Comparison of ENCODE assay signal across 8 cellular contexts in genomic region chr12:25958254-25959068, GRCh38. TPM values are rescaled to one million over a fixed set of nuclear protein-coding genes. Genes with fewer than 3 reads are reported as not detected.
DNase-seq lines count a peak whose midpoint lies in the region; ATAC-seq and TF ChIP-seq lines count a peak whose summit lies in the region.

A gene with protein sequence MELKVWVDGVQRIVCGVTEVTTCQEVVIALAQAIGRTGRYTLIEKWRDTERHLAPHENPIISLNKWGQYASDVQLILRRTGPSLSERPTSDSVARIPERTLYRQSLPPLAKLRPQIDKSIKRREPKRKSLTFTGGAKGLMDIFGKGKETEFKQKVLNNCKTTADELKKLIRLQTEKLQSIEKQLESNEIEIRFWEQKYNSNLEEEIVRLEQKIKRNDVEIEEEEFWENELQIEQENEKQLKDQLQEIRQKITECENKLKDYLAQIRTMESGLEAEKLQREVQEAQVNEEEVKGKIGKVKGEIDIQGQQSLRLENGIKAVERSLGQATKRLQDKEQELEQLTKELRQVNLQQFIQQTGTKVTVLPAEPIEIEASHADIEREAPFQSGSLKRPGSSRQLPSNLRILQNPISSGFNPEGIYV (plus strand): TSS chr12:25958682. CDS start chr12:26055344, 96,662 bp downstream.

- peaks cover 4 to 5% of the 10 kb centered on the region in 2 donors for H3K4me1 ChIP-seq in naive thymus-derived CD4-positive, alpha-beta T cell (ENCODE audit: control insufficient read depth in 2 of 2, insufficient read depth in 2 of 2, low read length in 2 of 2)
- H3K4me1 ChIP-seq in aorta (ENCODE audit: control insufficient read depth in 1 of 2, insufficient read depth in 2 of 2, low read length in 2 of 2), result peaks cover 0 to 7% of the 10 kb centered on the region in 2 donors

- TF ChIP-seq CTCF in AG09319 (IDR thresholded peaks at IDR 0.05; ENCODE audit: low read depth, low read length) (no peak), foreskin fibroblast (IDR thresholded peaks at IDR 0.05; ENCODE audit: low read depth, low read length) (no peak)

- intact Hi-C loops in naive thymus-derived CD4-positive, alpha-beta T cell (cut with micrococcal nuclease), result loop anchor here in 1 of 2 donors (5.0 kb wide), 1 partner anchor 164 kb away; no protein-coding TSS in a partner anchor
- intact Hi-C loops in aorta (cut with DNase I), result loop anchor here in 1 of 2 donors (5.0 to 10.0 kb wide), 4 partner anchors 34 to 124 kb away; no protein-coding TSS in a partner anchor

- H3K9me3 Mint-ChIP-seq in activated T-cell treated with anti-CD3 and anti-CD28 coated beads, Interleukin-2, amount 50 U/mL, for 72 hours, result no peaks in the 10 kb centered on the region
- peaks cover 0 to 4% (median 0%) of the 10 kb centered on the region in 11 donors for H3K9me3 Mint-ChIP-seq in naive thymus-derived CD4-positive, alpha-beta T cell

- H3K36me3 ChIP-seq in naive thymus-derived CD4-positive, alpha-beta T cell (ENCODE audit: control insufficient read depth in 2 of 3, insufficient read depth in 3 of 3, low read length in 3 of 3), result no peaks in the 10 kb centered on the region
- H3K36me3 ChIP-seq in aorta (ENCODE audit: control insufficient read depth in 1 of 2, insufficient read depth in 2 of 2, low read length in 1 of 2), result peaks cover 0 to 2% of the 10 kb centered on the region in 2 donors

- peak; percentile 58 for DNase-seq in AG09319 (ENCODE audit: extremely low read depth, low read depth)
- peak; percentile 29 for DNase-seq in NCI-H2171 treated with DMSO at 0.1 percent for 48 hours (lab: John Stamatoyannopoulos, UW)
- DNase-seq in activated T-cell treated with anti-CD3 and anti-CD28 coated beads, Interleukin-2, amount 50 U/mL, for 72 hours, result peak; percentile 27 to 55
- DNase-seq in foreskin fibroblast, result peak; percentile 78 to 94
- DNase-seq in naive thymus-derived CD4-positive, alpha-beta T cell, result peak in 4 of 9 donors; percentile 1 to 48 (median 20)
- DNase-seq in aorta, result peak; percentile 81 to 90

- no peaks in the 10 kb centered on the region for H3K36me3 Mint-ChIP-seq in activated T-cell treated with anti-CD3 and anti-CD28 coated beads, Interleukin-2, amount 50 U/mL, for 72 hours (ENCODE audit: insufficient read depth in 2 of 2)
- H3K36me3 Mint-ChIP-seq in naive thymus-derived CD4-positive, alpha-beta T cell, result peaks cover 0 to 2% (median 0%) of the 10 kb centered on the region in 5 donors

- H3K4me3 ChIP-seq in foreskin fibroblast (ENCODE audit: low read depth in 1 of 2, low read length in 2 of 2) (peak within 1 kb of the TSS; percentile 71 to 76), aorta (ENCODE audit: low read length in 2 of 2) (peak within 1 kb of the TSS; percentile 84 to 99)
- H3K4me3 ChIP-seq in naive thymus-derived CD4-positive, alpha-beta T cell (ENCODE audit: low read length), result peak within 1 kb of the TSS; percentile 40

- 1% methylated on average over 75 to 140 of the region's 140 CpGs for WGBS in aorta, 2 donors

- H3K4me1 Mint-ChIP-seq in activated T-cell treated with anti-CD3 and anti-CD28 coated beads, Interleukin-2, amount 50 U/mL, for 72 hours (ENCODE audit: low read depth), result peaks cover 12% of the 10 kb centered on the region
- peaks cover 12 to 27% (median 21%) of the 10 kb centered on the region in 7 donors for H3K4me1 Mint-ChIP-seq in naive thymus-derived CD4-positive, alpha-beta T cell

- H3K27me3 Mint-ChIP-seq in activated T-cell treated with anti-CD3 and anti-CD28 coated beads, Interleukin-2, amount 50 U/mL, for 72 hours (ENCODE audit: low read depth), result peaks cover 46% of the 10 kb centered on the region
- H3K27me3 Mint-ChIP-seq in naive thymus-derived CD4-positive, alpha-beta T cell, result peaks cover 66 to 83% (median 74%) of the 10 kb centered on the region in 5 donors

- H3K27ac ChIP-seq in naive thymus-derived CD4-positive, alpha-beta T cell (ENCODE audit: low read depth, low read length), result no peak within 1 kb of the TSS
- peak within 1 kb of the TSS; percentile 97 to 100 for H3K27ac ChIP-seq in aorta (ENCODE audit: low read depth in 1 of 2, low read length in 2 of 2)

- POLR2A ChIA-PET in naive thymus-derived CD4-positive, alpha-beta T cell (lab: Charles Lee), result no interaction called here

- CTCF ChIA-PET in naive thymus-derived CD4-positive, alpha-beta T cell (lab: Charles Lee), result no interaction called here

- no peaks in the 10 kb centered on the region for H3K9me3 ChIP-seq in naive thymus-derived CD4-positive, alpha-beta T cell (ENCODE audit: control insufficient read depth in 2 of 3, low read length in 3 of 3)
- H3K9me3 ChIP-seq in aorta (ENCODE audit: control insufficient read depth, low read length), result no peaks in the 10 kb centered on the region

- peaks cover 0 to 3% of the 10 kb centered on the region in 2 donors for H3K27me3 ChIP-seq in naive thymus-derived CD4-positive, alpha-beta T cell (ENCODE audit: control insufficient read depth in 2 of 2, insufficient read depth in 2 of 2, low read length in 2 of 2)
- no peaks in the 10 kb centered on the region for H3K27me3 ChIP-seq in aorta (ENCODE audit: control insufficient read depth in 1 of 2, insufficient read depth in 2 of 2, low read length in 1 of 2)

- peak within 1 kb of the TSS; percentile 84 to 88 for H3K4me3 Mint-ChIP-seq in activated T-cell treated with anti-CD3 and anti-CD28 coated beads, Interleukin-2, amount 50 U/mL, for 72 hours
- peak within 1 kb of the TSS; percentile 75 to 90 (median 83) for H3K4me3 Mint-ChIP-seq in naive thymus-derived CD4-positive, alpha-beta T cell

- ATAC-seq in GM18498 (IDR thresholded peaks at IDR 0.05; ENCODE audit: unreplicated experiment) (peak; percentile 87), HG02870 (IDR thresholded peaks at IDR 0.05; ENCODE audit: unreplicated experiment) (peak; percentile 81), aorta (ENCODE audit: low FRiP score) (peak; percentile 91)
- ATAC-seq in activated T-cell treated with anti-CD3 and anti-CD28 coated beads, Interleukin-2, amount 50 U/mL, for 72 hours (replicated peaks in 1 of 2), result peak; percentile 75 to 84
- peak; percentile 65 for ATAC-seq in naive thymus-derived CD4-positive, alpha-beta T cell

- H3K27ac Mint-ChIP-seq in activated T-cell treated with anti-CD3 and anti-CD28 coated beads, Interleukin-2, amount 50 U/mL, for 72 hours, result peak within 1 kb of the TSS; percentile 34
- peak within 1 kb of the TSS in 1 of 9 donors; percentile 13 for H3K27ac Mint-ChIP-seq in naive thymus-derived CD4-positive, alpha-beta T cell

RNA-seq across cellular contexts. Expression of the gene that starts here (rescaled TPM):
- 10 to 100 TPM in 1 of 2 donors, 1 to 10 TPM in 1; 1.3 to 12.8 TPM for total RNA-seq in activated T-cell treated with anti-CD3 and anti-CD28 coated beads, Interleukin-2, amount 50 U/mL, for 72 hours
- under 1 TPM in 3 of 5 experiments, not detected in 2; 0.10 to 0.64 (median 0.27) TPM for total RNA-seq in naive thymus-derived CD4-positive, alpha-beta T cell
- under 1 TPM in 1 of 2 donors, not detected in 1; 0.03 TPM for polyA plus RNA-seq in naive thymus-derived CD4-positive, alpha-beta T cell
- total RNA-seq in aorta, result 10 to 100 TPM; 80.9 to 86.7 TPM
- polyA plus RNA-seq in aorta, result 10 to 100 TPM; 10.6 to 13.6 TPM

Comparison
In these comparisons a context has a peak if more than half of its experiments do, and no peak if none do; other contexts are left out.
1. RNA of the gene that starts here (total RNA-seq): 80.9 to 86.7 TPM in aorta; 1.3 to 12.8 TPM in activated T-cell treated with anti-CD3 and anti-CD28 coated beads, Interleukin-2, amount 50 U/mL, for 72 hours and 0.10 to 0.64 TPM in naive thymus-derived CD4-positive, alpha-beta T cell; every median in the first group is over 4 times any median in the second.
2. RNA of the gene that starts here (polyA plus RNA-seq): 10.6 to 13.6 TPM in aorta; 0.03 TPM in naive thymus-derived CD4-positive, alpha-beta T cell; every median in the first group is over 10 times any median in the second.
3. Peak in ATAC-seq and H3K4me3 ChIP-seq in naive thymus-derived CD4-positive, alpha-beta T cell; RNA of the gene not detected or under 1 TPM.
4. H3K4me3 ChIP-seq: peak in every context shown above with its lines; median percentile 92 in aorta; 74 in foreskin fibroblast; 40 in naive thymus-derived CD4-positive, alpha-beta T cell.
5. Peak in every context shown above with its lines, with median percentiles within 50 percentile points of each other: ATAC-seq.